In genomic region chr4:112523764-112524505, GRCh38 we compare ENCODE assay signal across 1 cellular context.
TF ChIP-seq lines count a peak whose summit lies in the region.

No MANE protein-coding gene starts in this region.

TF ChIP-seq in HepG2, 621 proteins besides CTCF, POLR2A, EP300 and RAD21 (continued from another document and continues in another):
- TF ChIP-seq ZNF597 (CRISPR knock-in tag; IDR thresholded peaks at IDR 0.05) (no peak), MAFG (CRISPR knock-in tag; IDR thresholded peaks at IDR 0.05) (no peak), KMT2B (CRISPR knock-in tag; IDR thresholded peaks at IDR 0.05) (no peak), REPIN1 (CRISPR knock-in tag; IDR thresholded peaks at IDR 0.05; ENCODE audit: borderline replicate concordance, low read depth) (peak; percentile 65; the same call in 1 of the 2 replicates), ZNF382 (CRISPR knock-in tag; IDR thresholded peaks at IDR 0.05; ENCODE audit: borderline replicate concordance) (no peak), BORCS8-MEF2B (CRISPR knock-in tag; IDR thresholded peaks at IDR 0.05) (peak; percentile 52; the same call in 1 of the 2 replicates), ONECUT2 (CRISPR knock-in tag; IDR thresholded peaks at IDR 0.05) (no peak), MYPOP (CRISPR knock-in tag; IDR thresholded peaks at IDR 0.05) (peak; percentile 58; the same call in 1 of the 2 replicates), ZNF460 (CRISPR knock-in tag; IDR thresholded peaks at IDR 0.05; ENCODE audit: borderline replicate concordance) (no peak), RXRA (CRISPR knock-in tag; IDR thresholded peaks at IDR 0.05) (0 out of 2 replicates have a peak, but pooled peaks have one; percentile 24), CENPBD1 (CRISPR knock-in tag; IDR thresholded peaks at IDR 0.05; ENCODE audit: borderline replicate concordance, low read depth) (no peak), ZNF788 (CRISPR knock-in tag; IDR thresholded peaks at IDR 0.05; ENCODE audit: borderline replicate concordance) (peak; percentile 61; the same call in 1 of the 2 replicates), ZBTB7A (CRISPR knock-in tag; IDR thresholded peaks at IDR 0.05) (no peak), ZNF136 (CRISPR knock-in tag; IDR thresholded peaks at IDR 0.05; ENCODE audit: low read depth) (0 out of 2 replicates have a peak, but pooled peaks have one; percentile 48), ZNF34 (CRISPR knock-in tag; IDR thresholded peaks at IDR 0.05; ENCODE audit: borderline replicate concordance) (no peak), ZNF557 (CRISPR knock-in tag; IDR thresholded peaks at IDR 0.05) (no peak), THAP9 (CRISPR knock-in tag; IDR thresholded peaks at IDR 0.05; ENCODE audit: borderline replicate concordance) (peak; percentile 46; the same call in 1 of the 2 replicates), HBP1 (CRISPR knock-in tag; IDR thresholded peaks at IDR 0.05; ENCODE audit: low read depth) (peak; percentile 38; the same call in 1 of the 2 replicates), TEAD3 (CRISPR knock-in tag; optimal IDR thresholded peaks at IDR 0.05; ENCODE audit: borderline replicate concordance) (peak; percentile 33), ZBTB33 (CRISPR knock-in tag; IDR thresholded peaks at IDR 0.05) (no peak), FOXO1 (CRISPR knock-in tag; IDR thresholded peaks at IDR 0.05) (0 out of 2 replicates have a peak, but pooled peaks have one; percentile 25), KAT7 (CRISPR knock-in tag; IDR thresholded peaks at IDR 0.05; ENCODE audit: borderline replicate concordance) (0 out of 2 replicates have a peak, but pooled peaks have one; percentile 17), ZNF883 (CRISPR knock-in tag; IDR thresholded peaks at IDR 0.05; ENCODE audit: not compliant biosample characterization) (peak; percentile 50), XRCC5 (optimal IDR thresholded peaks at IDR 0.05; ENCODE audit: low read length) (peak; percentile 93), XBP1 (CRISPR knock-in tag; IDR thresholded peaks at IDR 0.05) (no peak), ZNF776 (CRISPR knock-in tag; IDR thresholded peaks at IDR 0.05) (no peak), SMARCE1 (IDR thresholded peaks at IDR 0.05; ENCODE audit: borderline replicate concordance) (no peak), ZNF33B (CRISPR knock-in tag; IDR thresholded peaks at IDR 0.05) (0 out of 2 replicates have a peak, but pooled peaks have one; percentile 23), STAG1 (CRISPR knock-in tag; IDR thresholded peaks at IDR 0.05) (peak; percentile 90), HMGXB4 (CRISPR knock-in tag; IDR thresholded peaks at IDR 0.05; ENCODE audit: borderline replicate concordance in 1 of 2, low read depth in 1 of 2) (peak; percentile 92), TP53 (CRISPR knock-in tag; conservative IDR thresholded peaks at IDR 0.05) (no peak), ZIK1 (CRISPR knock-in tag; IDR thresholded peaks at IDR 0.05; ENCODE audit: borderline replicate concordance, low read depth) (no peak), HNRNPL (IDR thresholded peaks at IDR 0.05; ENCODE audit: low read depth, low read length) (no peak), MYNN (CRISPR knock-in tag; IDR thresholded peaks at IDR 0.05; ENCODE audit: low read depth) (0 out of 2 replicates have a peak, but pooled peaks have one; percentile 36), ZNF572 (CRISPR knock-in tag; IDR thresholded peaks at IDR 0.05) (no peak), TBX3 (IDR thresholded peaks at IDR 0.05; ENCODE audit: borderline replicate concordance) (no peak), ZNF878 (CRISPR knock-in tag; IDR thresholded peaks at IDR 0.05) (no peak), ZNF280D (CRISPR knock-in tag; IDR thresholded peaks at IDR 0.05) (no peak), ZNF784 (CRISPR knock-in tag; IDR thresholded peaks at IDR 0.05; ENCODE audit: borderline replicate concordance) (0 out of 2 replicates have a peak, but pooled peaks have one; percentile 42), ZNF766 (CRISPR knock-in tag; IDR thresholded peaks at IDR 0.05; ENCODE audit: borderline replicate concordance) (no peak), ZFP91 (CRISPR knock-in tag; IDR thresholded peaks at IDR 0.05; ENCODE audit: borderline replicate concordance) (peak; percentile 51; the same call in 1 of the 2 replicates), NCOR1 (IDR thresholded peaks at IDR 0.05; ENCODE audit: borderline replicate concordance, low read length) (no peak), ZNF205 (CRISPR knock-in tag; IDR thresholded peaks at IDR 0.05) (peak; percentile 52; the same call in 1 of the 2 replicates), PAF1 (CRISPR knock-in tag; IDR thresholded peaks at IDR 0.05) (no peak), JUND (CRISPR knock-in tag; IDR thresholded peaks at IDR 0.05) (no peak), ZNF3 (CRISPR knock-in tag; IDR thresholded peaks at IDR 0.05) (no peak), NR2F2 (IDR thresholded peaks at IDR 0.05; ENCODE audit: borderline replicate concordance, low read depth) (no peak), SATB2 (CRISPR knock-in tag; IDR thresholded peaks at IDR 0.05) (no peak), ZNF839 (CRISPR knock-in tag; IDR thresholded peaks at IDR 0.05; ENCODE audit: borderline replicate concordance) (peak; percentile 73; the same call in 1 of the 2 replicates), DNMT3B (CRISPR knock-in tag; conservative IDR thresholded peaks at IDR 0.05) (no peak), FOXC1 (CRISPR knock-in tag; IDR thresholded peaks at IDR 0.05; ENCODE audit: borderline replicate concordance) (no peak), REL (CRISPR knock-in tag; conservative IDR thresholded peaks at IDR 0.05) (no peak), ELF3 (CRISPR knock-in tag; IDR thresholded peaks at IDR 0.05) (0 out of 2 replicates have a peak, but pooled peaks have one; percentile 39), GATAD2A (CRISPR knock-in tag; IDR thresholded peaks at IDR 0.05) (0 out of 2 replicates have a peak, but pooled peaks have one; percentile 20)
